ENCODE assay signal across 13 cellular contexts in the genomic region with DNA sequence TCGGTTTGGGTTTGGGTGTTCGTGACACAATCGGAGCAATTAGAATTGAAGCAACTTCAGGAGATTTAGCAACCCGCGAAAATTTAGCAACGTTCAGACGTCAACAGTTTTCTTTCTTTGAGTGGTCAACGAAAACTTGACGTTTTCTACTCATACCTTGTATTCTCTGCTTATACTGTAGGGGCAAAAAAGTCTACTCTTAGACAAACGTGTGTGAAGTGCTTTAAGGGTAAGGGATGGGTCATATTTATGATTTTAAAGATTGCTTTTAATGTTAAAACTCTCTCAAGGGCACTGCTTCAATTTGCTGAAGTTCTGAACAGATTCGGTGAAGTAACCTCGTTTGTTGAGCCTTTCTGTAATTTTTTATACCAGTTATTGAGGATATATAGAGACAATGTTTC. TPM values are rescaled to one million over a fixed set of nuclear protein-coding genes. Genes with fewer than 3 reads are reported as not detected.
DNase-seq lines count a peak whose midpoint lies in the region; ATAC-seq and TF ChIP-seq lines count a peak whose summit lies in the region.
"Had no signal": no experiment of that assay in that cellular context is flagged by ENCODE, and none has a peak within 500 bp of the region (broad histone marks: within the 10 kb centered on the region; RNA-seq: fewer than 3 reads in every experiment).

No MANE protein-coding gene starts in this region.

- no peak for ATAC-seq in natural killer cell
- ATAC-seq in GM21447 (IDR thresholded peaks at IDR 0.05; ENCODE audit: unreplicated experiment): no peak
- no peak for ATAC-seq in GM18517 (IDR thresholded peaks at IDR 0.05; ENCODE audit: unreplicated experiment)

- in situ Hi-C loops in KBM-7 (cut with MboI; ENCODE audit: low pct_unique_long_range_greater_than_20kb, low sequenced_read_pairs): no loop called here

- H3K36me3 Mint-ChIP-seq in activated T-helper 2 cell treated with anti-CD3 and anti-CD28 coated beads, Interferon-gamma antibody, Interleukin-2, Interleukin-4, amounts not matched to agents 10 μg/mL and 5 μg/mL and 100 μg/mL, durations not matched to agents 14 hours and 24 hours and 36 hours (ENCODE audit: low read depth): peaks cover 3% of the 10 kb centered on the region
- no peaks in the 10 kb centered on the region for H3K36me3 Mint-ChIP-seq in natural killer cell

- no peak for TF ChIP-seq CTCF in natural killer cell (IDR thresholded peaks at IDR 0.05)

- no peaks in the 10 kb centered on the region for H3K9me3 Mint-ChIP-seq in activated T-helper 2 cell treated with anti-CD3 and anti-CD28 coated beads, Interferon-gamma antibody, Interleukin-2, Interleukin-4, amounts not matched to agents 10 μg/mL and 5 μg/mL and 100 μg/mL, durations not matched to agents 14 hours and 24 hours and 36 hours
- H3K9me3 Mint-ChIP-seq in natural killer cell: peaks cover 0 to 3% of the 10 kb centered on the region in 2 donors

- peak overlapping the region; percentile 8 for H3K27ac Mint-ChIP-seq in activated T-helper 2 cell treated with anti-CD3 and anti-CD28 coated beads, Interferon-gamma antibody, Interleukin-2, Interleukin-4, amounts not matched to agents 10 μg/mL and 5 μg/mL and 100 μg/mL, durations not matched to agents 14 hours and 24 hours and 36 hours
- no peak overlapping the region for H3K27ac Mint-ChIP-seq in natural killer cell

- intact Hi-C loops in activated T-helper 2 cell treated with anti-CD3 and anti-CD28 coated beads, Interferon-gamma antibody, Interleukin-2, Interleukin-4, amounts not matched to agents 10 μg/mL and 5 μg/mL and 100 μg/mL, durations not matched to agents 14 hours and 24 hours and 36 hours (cut with micrococcal nuclease): no loop called here
- intact Hi-C loops in natural killer cell (cut with micrococcal nuclease): no loop called here

- H3K27me3 Mint-ChIP-seq in activated T-helper 2 cell treated with anti-CD3 and anti-CD28 coated beads, Interferon-gamma antibody, Interleukin-2, Interleukin-4, amounts not matched to agents 10 μg/mL and 5 μg/mL and 100 μg/mL, durations not matched to agents 14 hours and 24 hours and 36 hours (ENCODE audit: low read depth): peaks cover 76% of the 10 kb centered on the region
- H3K27me3 Mint-ChIP-seq in natural killer cell (ENCODE audit: low read depth in 2 of 2): peaks cover 56 to 77% of the 10 kb centered on the region in 2 donors

- H3K4me3 Mint-ChIP-seq in activated T-helper 2 cell treated with anti-CD3 and anti-CD28 coated beads, Interferon-gamma antibody, Interleukin-2, Interleukin-4, amounts not matched to agents 10 μg/mL and 5 μg/mL and 100 μg/mL, durations not matched to agents 14 hours and 24 hours and 36 hours (ENCODE audit: low read depth): no peak overlapping the region
- H3K4me3 Mint-ChIP-seq in natural killer cell: peak overlapping the region; percentile 75

- DNase-seq in EH (ENCODE audit: low read depth): peak; percentile 32
- DNase-seq in KBM-7: peak; percentile 66
- DNase-seq in activated T-helper 2 cell treated with anti-CD3 and anti-CD28 coated beads, Interferon-gamma antibody, Interleukin-2, Interleukin-4, amounts not matched to agents 10 μg/mL and 5 μg/mL and 100 μg/mL, durations not matched to agents 14 hours and 24 hours and 36 hours (ENCODE audit: low spot score): no peak
- no peak for DNase-seq in natural killer cell
- DNase-seq in NCI-H2171 (lab: John Stamatoyannopoulos, UW): no peak
- DNase-seq in effector CD8-positive, alpha-beta T cell (lab: John Stamatoyannopoulos, UW): no peak
- DNase-seq: activated naive CD4-positive, alpha-beta T cell; DND-41; NCI-H1694 treated with DMSO at 0.1 percent for 48 hours had no signal

- peaks cover 28% of the 10 kb centered on the region for H3K4me1 Mint-ChIP-seq in activated T-helper 2 cell treated with anti-CD3 and anti-CD28 coated beads, Interferon-gamma antibody, Interleukin-2, Interleukin-4, amounts not matched to agents 10 μg/mL and 5 μg/mL and 100 μg/mL, durations not matched to agents 14 hours and 24 hours and 36 hours (ENCODE audit: low read depth)
- H3K4me1 Mint-ChIP-seq in natural killer cell: peaks cover 22 to 32% of the 10 kb centered on the region in 2 donors

RNA-seq across cellular contexts. Expression of gene OTX1, which starts 9.5 kb away (rescaled TPM):
- total RNA-seq in activated T-helper 2 cell treated with anti-CD3 and anti-CD28 coated beads, Interferon-gamma antibody, Interleukin-2, Interleukin-4, amounts not matched to agents 10 μg/mL and 5 μg/mL and 100 μg/mL, durations not matched to agents 14 hours and 24 hours and 36 hours: not detected in 2 replicates
- total RNA-seq in natural killer cell: not detected
- total RNA-seq: mucosa of gallbladder; T-helper 1 cell treated with Interleukin-12 subunit alpha and Interleukin-12 subunit beta and Interleukin-4 antibody, amounts not matched to agents 30 ng/mL and 1 ng/mL, for 36 hours had no signal

Comparison
In these comparisons a context has a peak if more than half of its experiments do, and no peak if none do; other contexts are left out.
1. DNase-seq: peak in EH (single experiment) and KBM-7 (single experiment); none in activated T-helper 2 cell treated with anti-CD3 and anti-CD28 coated beads, Interferon-gamma antibody, Interleukin-2, Interleukin-4, amounts not matched to agents 10 μg/mL and 5 μg/mL and 100 μg/mL, durations not matched to agents 14 hours and 24 hours and 36 hours (single experiment), natural killer cell (single experiment), NCI-H2171 (single experiment) and effector CD8-positive, alpha-beta T cell (single experiment).